ENCODE assay signal across 1 cellular context in the genomic region with DNA sequence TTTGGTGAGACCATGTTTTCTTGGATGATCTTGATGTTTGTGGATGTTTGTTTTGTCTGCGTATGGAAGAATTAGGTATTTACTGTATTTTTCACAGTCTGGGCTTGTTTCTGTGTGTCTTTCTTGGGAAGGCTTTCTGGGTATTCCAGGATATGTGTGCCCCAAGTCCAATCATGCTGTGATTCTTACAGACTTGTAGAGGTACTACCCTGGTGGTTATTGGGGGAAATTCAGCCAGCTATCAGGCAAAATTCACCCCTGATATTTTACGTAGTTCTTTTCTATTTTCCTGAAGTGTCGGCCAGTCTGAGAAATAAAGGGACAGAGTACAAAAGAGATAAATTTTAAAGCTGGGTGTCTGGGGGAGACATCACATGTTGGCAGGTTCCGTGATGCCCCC.
TF ChIP-seq lines count a peak whose summit lies in the region.

No MANE protein-coding gene starts in this region.

TF ChIP-seq in GM23338, 12 proteins besides CTCF, POLR2A, EP300 and RAD21 (continued from another document):
- TF ChIP-seq EZH2phosphoT487 (IDR thresholded peaks at IDR 0.05; ENCODE audit: unreplicated experiment) (no peak), ZNF331 (CRISPR knock-in tag; IDR thresholded peaks at IDR 0.05; ENCODE audit: low read depth) (no peak), EZH2 (IDR thresholded peaks at IDR 0.05; ENCODE audit: low read depth, unreplicated experiment) (no peak), STAT1 (IDR thresholded peaks at IDR 0.05; ENCODE audit: unreplicated experiment) (no peak), NANOG (IDR thresholded peaks at IDR 0.05; ENCODE audit: borderline replicate concordance) (no peak)
- TF ChIP-seq, protein P1, sequence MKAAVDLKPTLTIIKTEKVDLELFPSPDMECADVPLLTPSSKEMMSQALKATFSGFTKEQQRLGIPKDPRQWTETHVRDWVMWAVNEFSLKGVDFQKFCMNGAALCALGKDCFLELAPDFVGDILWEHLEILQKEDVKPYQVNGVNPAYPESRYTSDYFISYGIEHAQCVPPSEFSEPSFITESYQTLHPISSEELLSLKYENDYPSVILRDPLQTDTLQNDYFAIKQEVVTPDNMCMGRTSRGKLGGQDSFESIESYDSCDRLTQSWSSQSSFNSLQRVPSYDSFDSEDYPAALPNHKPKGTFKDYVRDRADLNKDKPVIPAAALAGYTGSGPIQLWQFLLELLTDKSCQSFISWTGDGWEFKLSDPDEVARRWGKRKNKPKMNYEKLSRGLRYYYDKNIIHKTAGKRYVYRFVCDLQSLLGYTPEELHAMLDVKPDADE (IDR thresholded peaks at IDR 0.05): no peak
